In genomic region chr4:183987529-183987946, GRCh38 we compare ENCODE assay signal across 9 cellular contexts.
DNase-seq lines count a peak whose midpoint lies in the region; TF ChIP-seq lines count a peak whose summit lies in the region.
"Had no signal": no experiment of that assay in that cellular context is flagged by ENCODE, and none has a peak within 500 bp of the region (broad histone marks: within the 10 kb centered on the region; RNA-seq: fewer than 3 reads in every experiment).

No MANE protein-coding gene starts in this region.

- peaks cover 17% of the 10 kb centered on the region for H3K27me3 Mint-ChIP-seq in Caco-2 (ENCODE audit: insufficient read depth, unreplicated experiment)
- H3K27me3 Mint-ChIP-seq: activated naive CD8-positive, alpha-beta T cell had no signal

- CTCF ChIA-PET in Caco-2 (lab: Charles Lee), result interaction anchor here (1.0 kb wide), 1 partner anchor 179 kb away, joined by 3 read pairs; no protein-coding TSS in a partner anchor

- TF ChIP-seq CTCF in Caco-2 (IDR thresholded peaks at IDR 0.05; ENCODE audit: insufficient read depth in 1 of 2, low read depth in 1 of 2, low read length in 1 of 2, severe bottlenecking in 1 of 2, unreplicated experiment in 1 of 2), result no peak
- no peak for TF ChIP-seq CTCF in GM20000 (IDR thresholded peaks at IDR 0.05; ENCODE audit: extremely low read depth, missing control alignments)

- intact Hi-C loops in Caco-2 (cut with micrococcal nuclease; ENCODE audit: unreplicated experiment), result no loop called here

- BruUV-seq in Caco-2 (replicated peaks; lab: Mats Ljungman, UMichigan), result no TSS peak

- DNase-seq in Caco-2 (peak; percentile 73 to 74), NCI-H460 (ENCODE audit: extremely low read depth, low read depth) (peak; percentile 57), epithelial cell of prostate (ENCODE audit: low read depth, low spot score) (peak; percentile 95), mucosa of gallbladder (ENCODE audit: low spot score) (peak; percentile 72), GM20000 (ENCODE audit: low spot score) (no peak), SIG-M5 (lab: John Stamatoyannopoulos, UW) (no peak)
- no peak for DNase-seq in activated effector memory CD4-positive, alpha-beta T cell treated with anti-CD3 and anti-CD28 coated beads, Interleukin-2, amount 50 U/mL, for 16 hours
- DNase-seq in activated CD4-positive, alpha-beta T cell treated with anti-CD3 and anti-CD28 coated beads, Interleukin-2, amount 50 U/mL, for 1 hour, result no peak

- H3K9me3 ChIP-seq in Caco-2, result no peaks in the 10 kb centered on the region

- no peak overlapping the region for H3K4me3 Mint-ChIP-seq in Caco-2 (ENCODE audit: unreplicated experiment)
- H3K4me3 Mint-ChIP-seq: activated naive CD8-positive, alpha-beta T cell had no signal

- no peaks in the 10 kb centered on the region for H3K36me3 ChIP-seq in Caco-2 (ENCODE audit: control insufficient read depth, insufficient read depth, low read length)

- H3K4me1 ChIP-seq in Caco-2, result no peaks in the 10 kb centered on the region

- H3K27ac ChIP-seq in epithelial cell of prostate, result peak overlapping the region; percentile 86

- no peaks in the 10 kb centered on the region for H3K27me3 ChIP-seq in Caco-2 (replicated peaks; ENCODE audit: control insufficient read depth, insufficient read depth, low read length)

- no peaks in the 10 kb centered on the region for H3K9me3 Mint-ChIP-seq in Caco-2 (ENCODE audit: unreplicated experiment)

- H3K4me1 Mint-ChIP-seq in Caco-2 (ENCODE audit: low read depth, unreplicated experiment), result peaks cover 7% of the 10 kb centered on the region

- POLR2A ChIA-PET in Caco-2 (lab: Charles Lee), result interaction anchor here (0.9 to 1.1 kb wide), 3 partner anchors 16 to 27 kb away, joined by 4 to 5 read pairs (median 4); no protein-coding TSS in a partner anchor

- H3K36me3 Mint-ChIP-seq in Caco-2 (ENCODE audit: insufficient read depth, unreplicated experiment), result no peaks in the 10 kb centered on the region
- H3K36me3 Mint-ChIP-seq: activated naive CD8-positive, alpha-beta T cell had no signal

- no peak overlapping the region for H3K27ac Mint-ChIP-seq in Caco-2 (ENCODE audit: unreplicated experiment)
- H3K27ac Mint-ChIP-seq: activated naive CD8-positive, alpha-beta T cell had no signal

- peak overlapping the region; percentile 26 for H3K4me3 ChIP-seq in Caco-2 (ENCODE audit: low read depth, low read length)

Comparison
In these comparisons a context has a peak if more than half of its experiments do, and no peak if none do; other contexts are left out.
1. DNase-seq: peak in Caco-2 (2 of 2), NCI-H460 (single experiment), epithelial cell of prostate (single experiment) and mucosa of gallbladder (single experiment); none in activated effector memory CD4-positive, alpha-beta T cell treated with anti-CD3 and anti-CD28 coated beads, Interleukin-2, amount 50 U/mL, for 16 hours (single experiment), GM20000 (single experiment), SIG-M5 (single experiment) and activated CD4-positive, alpha-beta T cell treated with anti-CD3 and anti-CD28 coated beads, Interleukin-2, amount 50 U/mL, for 1 hour (single experiment).